ENCODE assay signal across 11 cellular contexts in the genomic region with DNA sequence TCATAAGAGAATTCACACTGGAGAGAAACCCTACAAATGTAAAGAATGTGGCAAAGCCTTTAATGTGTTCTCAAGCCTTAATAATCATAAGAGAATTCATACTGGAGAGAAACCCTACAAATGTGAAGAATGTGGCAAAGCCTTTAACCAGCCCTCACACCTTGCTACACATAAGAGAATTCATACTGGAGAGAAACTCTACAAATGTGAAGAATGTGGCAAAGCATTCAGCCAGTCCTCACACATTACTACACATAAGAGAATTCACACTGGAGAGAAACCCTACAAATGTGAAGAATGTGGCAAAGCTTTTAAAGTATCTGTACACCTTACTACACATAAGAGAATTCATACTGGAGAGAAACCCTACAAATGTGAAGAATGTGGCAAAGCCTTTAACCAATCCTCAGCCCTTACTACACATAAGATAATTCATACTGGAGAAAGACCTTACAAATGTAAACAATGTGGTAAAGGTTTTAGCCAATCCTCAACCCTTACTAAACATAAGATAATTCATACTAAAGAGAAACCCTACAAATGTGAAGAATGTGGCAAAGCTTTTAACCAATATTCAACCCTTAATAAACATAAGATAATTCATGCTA. TPM values are rescaled to one million over a fixed set of nuclear protein-coding genes. Genes with fewer than 3 reads are reported as not detected.
"Had no signal": no experiment of that assay in that cellular context is flagged by ENCODE, and none has a peak within 500 bp of the region (broad histone marks: within the 10 kb centered on the region; RNA-seq: fewer than 3 reads in every experiment).

No MANE protein-coding gene starts in this region.

RNA-seq across cellular contexts. Expression of a gene that starts 25.7 kb away (rescaled TPM):
- total RNA-seq: OCI-LY7, PC-3, PC-9, Peyer's patch, Right ventricle myocardium inferior, Right ventricle myocardium superior, SJCRH30, SJSA1, SK-MEL-5, T-cell had no signal
- polyA plus RNA-seq: SK-N-SH had no signal
